ENCODE assay signal across 19 cellular contexts in genomic region chr5:99025298-99026045, GRCh38.
DNase-seq lines count a peak whose midpoint lies in the region; ATAC-seq, FAIRE-seq and TF ChIP-seq lines count a peak whose summit lies in the region.
"Had no signal": no experiment of that assay in that cellular context is flagged by ENCODE, and none has a peak within 500 bp of the region (broad histone marks: within the 10 kb centered on the region; RNA-seq: fewer than 3 reads in every experiment).

No MANE protein-coding gene starts in this region.

- no peaks in the 10 kb centered on the region for H3K27me3 Mint-ChIP-seq in T-cell

- no peaks in the 10 kb centered on the region for H3K9me1 ChIP-seq in endothelial cell of umbilical vein (replicated peaks; ENCODE audit: control insufficient read depth, extremely low read depth, insufficient read depth, low read length)

- no peak overlapping the region for H3K4me2 ChIP-seq in endothelial cell of umbilical vein (ENCODE audit: insufficient read depth, low read length)
- no peak overlapping the region for H3K4me2 ChIP-seq in MM.1S (ENCODE audit: low read depth, low read length)

- H3K9me3 ChIP-seq in endothelial cell of umbilical vein (replicated peaks; ENCODE audit: control insufficient read depth, insufficient read depth, low read length) (no peaks in the 10 kb centered on the region), mucosa of rectum (ENCODE audit: control insufficient read depth in 2 of 2, low read length in 2 of 2) (no peaks in the 10 kb centered on the region), breast epithelium (no peaks in the 10 kb centered on the region), MM.1S (replicated peaks; ENCODE audit: insufficient read depth, low read length) (no peaks in the 10 kb centered on the region)
- H3K9me3 ChIP-seq: heart left ventricle had no signal

- H4K20me1 ChIP-seq in endothelial cell of umbilical vein (replicated peaks; ENCODE audit: control insufficient read depth, extremely low read depth, insufficient read depth, low read length): no peaks in the 10 kb centered on the region
- peaks cover 7% of the 10 kb centered on the region; the same call in 1 of the 2 replicates for H4K20me1 ChIP-seq in MM.1S (ENCODE audit: insufficient read depth, low read length)

- H3K4me3 Mint-ChIP-seq in T-cell: no peak overlapping the region

- H3K9ac ChIP-seq in endothelial cell of umbilical vein (replicated peaks; ENCODE audit: extremely low read depth, insufficient read depth, low read length) (no peak overlapping the region), mucosa of rectum (ENCODE audit: low read depth in 1 of 2, low read length in 2 of 2) (peak overlapping the region in 1 of 2 donors; percentile 34), MM.1S (ENCODE audit: low read length) (no peak overlapping the region)

- no peak for FAIRE-seq in endothelial cell of umbilical vein (lab: Jason Lieb, UNC)

- no peaks in the 10 kb centered on the region for H3K36me3 Mint-ChIP-seq in T-cell

- H3K4me1 ChIP-seq in endothelial cell of umbilical vein (ENCODE audit: control insufficient read depth, extremely low read depth, insufficient read depth, low read length) (peaks cover 4% of the 10 kb centered on the region), mucosa of rectum (ENCODE audit: control insufficient read depth in 2 of 2, insufficient read depth in 2 of 2, low read length in 2 of 2) (peaks cover 22 to 26% of the 10 kb centered on the region in 2 donors), breast epithelium (no peaks in the 10 kb centered on the region), MM.1S (ENCODE audit: low read length) (peaks cover 23% of the 10 kb centered on the region)

- dilution Hi-C loops in endothelial cell of umbilical vein (cut with MboI; ENCODE audit: extremely low pct_ligation_motif_present, low sequenced_read_pairs): no loop called here

- no peaks in the 10 kb centered on the region for H3K36me3 ChIP-seq in endothelial cell of umbilical vein (ENCODE audit: control insufficient read depth in 2 of 2, extremely low read depth in 1 of 2, insufficient read depth in 2 of 2, low read length in 2 of 2)
- no peaks in the 10 kb centered on the region for H3K36me3 ChIP-seq in mucosa of rectum (ENCODE audit: control insufficient read depth in 2 of 2, insufficient read depth in 2 of 2, low read length in 2 of 2)
- no peaks in the 10 kb centered on the region for H3K36me3 ChIP-seq in breast epithelium
- H3K36me3 ChIP-seq in MM.1S (replicated peaks; ENCODE audit: insufficient read depth, low read length): no peaks in the 10 kb centered on the region
- H3K36me3 ChIP-seq: heart left ventricle had no signal

- TF ChIP-seq POLR2A in endothelial cell of umbilical vein (IDR thresholded peaks at IDR 0.05; ENCODE audit: low read depth, low read length) (no peak), breast epithelium (IDR thresholded peaks at IDR 0.05) (no peak)

- no peaks in the 10 kb centered on the region for H3K9me3 Mint-ChIP-seq in T-cell

- peak overlapping the region; percentile 76 for H2AFZ ChIP-seq in endothelial cell of umbilical vein (ENCODE audit: low read depth, low read length)
- no peak overlapping the region for H2AFZ ChIP-seq in MM.1S (ENCODE audit: low read length)

- ATAC-seq in T-cell (replicated peaks in 1 of 4) (no peak), GM21576 (IDR thresholded peaks at IDR 0.05; ENCODE audit: unreplicated experiment) (no peak)
- ATAC-seq: heart left ventricle had no signal

- H3K27ac ChIP-seq in endothelial cell of umbilical vein (ENCODE audit: insufficient read depth, low read depth, low read length) (no peak overlapping the region), mucosa of rectum (ENCODE audit: low read depth in 2 of 2, low read length in 2 of 2) (peak overlapping the region; percentile 30 to 58), breast epithelium (no peak overlapping the region), MM.1S (ENCODE audit: low read length) (no peak overlapping the region)

- H3F3A ChIP-seq in MM.1S (ENCODE audit: insufficient read depth, low read length): peaks cover 18% of the 10 kb centered on the region

- H3K9me2 ChIP-seq in MM.1S (replicated peaks; ENCODE audit: insufficient read depth, low read length): no peaks in the 10 kb centered on the region

- POLR2A ChIA-PET in endothelial cell of umbilical vein (lab: Charles Lee): no interaction called here
- POLR2A ChIA-PET in T-cell (lab: Charles Lee): no interaction called here

- no peak overlapping the region for H3K4me3 ChIP-seq in endothelial cell of umbilical vein (replicated peaks in 1 of 3; ENCODE audit: insufficient read depth in 1 of 3, low read depth in 1 of 3, low read length in 3 of 3)
- H3K4me3 ChIP-seq in mucosa of rectum (ENCODE audit: low read length in 2 of 2): peak overlapping the region; percentile 4 to 32
- H3K4me3 ChIP-seq in breast epithelium: no peak overlapping the region
- H3K4me3 ChIP-seq in MM.1S (ENCODE audit: low read length): no peak overlapping the region
- H3K4me3 ChIP-seq: heart left ventricle had no signal

- no peaks in the 10 kb centered on the region for H3K27me3 ChIP-seq in endothelial cell of umbilical vein (ENCODE audit: control insufficient read depth in 2 of 2, insufficient read depth in 2 of 2, low read length in 2 of 2)
- H3K27me3 ChIP-seq in mucosa of rectum (ENCODE audit: control insufficient read depth in 2 of 2, insufficient read depth in 2 of 2, low read length in 2 of 2): no peaks in the 10 kb centered on the region
- no peaks in the 10 kb centered on the region for H3K27me3 ChIP-seq in breast epithelium
- H3K27me3 ChIP-seq in MM.1S (replicated peaks; ENCODE audit: insufficient read depth, low read length): peaks cover 59% of the 10 kb centered on the region
- H3K27me3 ChIP-seq: heart left ventricle had no signal

- no TSS peak for BruUV-seq in endothelial cell of umbilical vein (replicated peaks; lab: Mats Ljungman, UMichigan)

- no peak overlapping the region for H3K27ac Mint-ChIP-seq in T-cell

- H3K4me1 Mint-ChIP-seq in T-cell: peaks cover 36 to 40% (median 37%) of the 10 kb centered on the region in 3 donors

- TF ChIP-seq CTCF in endothelial cell of umbilical vein (IDR thresholded peaks at IDR 0.05; ENCODE audit: extremely low read depth in 1 of 2, insufficient read depth in 1 of 2, low read depth in 1 of 2, low read length in 2 of 2) (no peak), breast epithelium (IDR thresholded peaks at IDR 0.05) (no peak), MM.1S (IDR thresholded peaks at IDR 0.05; ENCODE audit: low read length) (no peak)

- CTCF ChIA-PET in endothelial cell of umbilical vein (lab: Charles Lee) (interaction anchor here (1.3 kb wide), 1 partner anchor 118 kb away, joined by 6 read pairs; no protein-coding TSS in a partner anchor), T-cell (lab: Charles Lee) (interaction anchor here in 1 of 2 donors (0.6 to 1.6 kb wide), 2 partner anchors 28 to 255 kb away, joined by 3 to 5 read pairs; no protein-coding TSS in a partner anchor)

- intact Hi-C loops in endothelial cell of umbilical vein (cut with micrococcal nuclease) (no loop called here), breast epithelium (cut with DNase I; ENCODE audit: low total_unique reads) (no loop called here)

- DNase-seq in COLO668 (lab: John Stamatoyannopoulos, UW; ENCODE audit: unreplicated experiment): peak; percentile 23
- DNase-seq in LoVo (ENCODE audit: low spot score): peak; percentile 82
- DNase-seq in endothelial cell of umbilical vein (ENCODE audit: low read depth, low spot score): peak; percentile 18
- DNase-seq in breast epithelium (ENCODE audit: low spot score in 2 of 2): no peak
- no peak for DNase-seq in MM.1S
- DNase-seq in T-cell: no peak
- DNase-seq: activated CD4-positive, CD25-positive, alpha-beta regulatory T cell; activated T-cell treated with anti-CD3 and anti-CD28 coated beads, Interleukin-2, amount 50 U/mL, for 1 hour; AML-193; aorta; GF-D8; GOT3; heart left ventricle; mesendoderm; posterior cingulate gyrus; SIG-M5; stimulated activated CD4-positive, alpha-beta T cell treated with anti-CD3 and anti-CD28 coated beads, Interleukin-1b, Interleukin-23, amount 100 ng/mL, for 48 hours had no signal

- H3K79me2 ChIP-seq in endothelial cell of umbilical vein (ENCODE audit: control insufficient read depth, insufficient read depth, low read length): no peaks in the 10 kb centered on the region
- no peaks in the 10 kb centered on the region for H3K79me2 ChIP-seq in MM.1S (ENCODE audit: low read length)

TF ChIP-seq in endothelial cell of umbilical vein, 7 proteins besides CTCF, POLR2A, EP300 and RAD21:
- TF ChIP-seq GATA2 (IDR thresholded peaks at IDR 0.05; ENCODE audit: insufficient read depth, insufficient read length, low read depth, low read length) (no peak), FOS (IDR thresholded peaks at IDR 0.05; ENCODE audit: borderline replicate concordance, insufficient read depth, low read length) (no peak), EZH2 (IDR thresholded peaks at IDR 0.05; ENCODE audit: borderline replicate concordance, low read depth, low read length, severe bottlenecking) (no peak), JUN (IDR thresholded peaks at IDR 0.05; ENCODE audit: borderline replicate concordance, insufficient read depth, insufficient read length, low read depth) (no peak), POLR2AphosphoS5 (IDR thresholded peaks at IDR 0.05; ENCODE audit: insufficient read depth, low read depth, low read length) (no peak), MYC (IDR thresholded peaks at IDR 0.05; ENCODE audit: low read depth, low read length) (no peak)
- TF ChIP-seq, protein P1, sequence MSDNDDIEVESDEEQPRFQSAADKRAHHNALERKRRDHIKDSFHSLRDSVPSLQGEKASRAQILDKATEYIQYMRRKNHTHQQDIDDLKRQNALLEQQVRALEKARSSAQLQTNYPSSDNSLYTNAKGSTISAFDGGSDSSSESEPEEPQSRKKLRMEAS (IDR thresholded peaks at IDR 0.05; ENCODE audit: insufficient read depth, insufficient read length): no peak

Comparison
In these comparisons a context has a peak if more than half of its experiments do, and no peak if none do; other contexts are left out.
1. DNase-seq: peak in COLO668 (single experiment), LoVo (single experiment) and endothelial cell of umbilical vein (single experiment); none in breast epithelium (0 of 2), MM.1S (single experiment) and T-cell (0 of 34).
2. H3K27ac ChIP-seq: peak in mucosa of rectum (2 of 2); none in endothelial cell of umbilical vein (single experiment), breast epithelium (0 of 2) and MM.1S (single experiment).
3. H3K4me3 ChIP-seq: peak in mucosa of rectum (2 of 2); none in endothelial cell of umbilical vein (0 of 3), breast epithelium (0 of 3) and MM.1S (single experiment).